Comparison of ENCODE assay signal across 8 cellular contexts in the genomic region with DNA sequence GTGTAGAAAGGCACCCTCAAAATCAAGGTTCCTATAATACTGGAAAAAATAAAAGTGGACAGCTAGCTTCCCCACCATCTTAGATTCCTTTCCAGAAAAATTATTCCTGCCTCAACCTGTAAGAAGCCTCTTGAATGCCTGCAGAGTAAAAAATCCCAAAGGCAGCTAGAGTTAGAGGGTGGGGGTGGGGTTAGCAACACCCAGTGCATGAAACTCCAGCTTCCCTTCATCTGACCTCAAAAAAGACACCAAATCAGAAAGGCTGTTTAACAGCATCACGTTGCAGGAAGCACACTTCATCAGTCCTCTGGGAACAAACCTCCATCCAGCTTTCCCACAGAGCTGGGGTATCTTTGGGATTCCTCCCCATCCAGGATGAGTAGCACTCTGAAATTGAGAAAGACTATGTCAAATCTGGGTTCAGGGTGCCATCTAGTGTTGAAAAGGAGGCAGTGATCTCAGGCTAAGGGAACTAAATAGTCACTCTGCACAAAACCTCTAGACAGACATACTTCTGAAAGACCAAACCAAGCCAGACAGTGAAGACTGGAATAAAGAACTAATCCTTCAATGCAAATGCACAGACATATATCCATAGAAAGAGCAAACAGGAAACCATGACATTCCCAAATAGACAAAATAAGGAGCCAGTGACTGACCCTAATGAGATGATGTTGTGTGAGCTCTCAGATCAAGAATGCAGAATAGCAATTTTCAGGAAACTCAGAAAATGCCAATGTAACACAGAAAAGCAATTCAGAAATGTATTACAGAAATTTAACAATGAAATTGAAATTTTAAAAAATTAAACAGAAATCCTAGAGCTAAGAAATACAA.
A peak's percentile ranks its signal among the peaks of the same experiment; 100 is the strongest.
DNase-seq lines count a peak whose midpoint lies in the region; ATAC-seq, FAIRE-seq and TF ChIP-seq lines count a peak whose summit lies in the region.

No MANE protein-coding gene starts in this region.

- H3K9me3 ChIP-seq in BE2C (no peaks in the 10 kb centered on the region), OCI-LY3 (ENCODE audit: insufficient read depth, low read length) (no peaks in the 10 kb centered on the region), liver (ENCODE audit: control insufficient read depth in 4 of 4, low read length in 3 of 4) (no peaks in the 10 kb centered on the region)

- no peaks in the 10 kb centered on the region for H3K79me2 ChIP-seq in OCI-LY3 (ENCODE audit: low read length)

- TF ChIP-seq POLR2A in GM12892 (IDR thresholded peaks at IDR 0.05; ENCODE audit: low read depth, low read length) = no peak

- FAIRE-seq in GM12892 (lab: Jason Lieb, UNC) = peak; percentile 91

- H3K4me1 ChIP-seq in BE2C (no peaks in the 10 kb centered on the region), OCI-LY3 (ENCODE audit: low read length) (no peaks in the 10 kb centered on the region), liver (ENCODE audit: control insufficient read depth in 4 of 4, insufficient read depth in 4 of 4, low read length in 3 of 4) (no peaks in the 10 kb centered on the region)

- TF ChIP-seq CTCF in BE2C (IDR thresholded peaks at IDR 0.05; ENCODE audit: low read depth, low read length) (peak; percentile 71), OCI-LY3 (IDR thresholded peaks at IDR 0.05; ENCODE audit: low read depth, low read length) (peak; percentile 58), cardiac fibroblast (IDR thresholded peaks at IDR 0.05; ENCODE audit: low read depth, low read length) (peak; percentile 70), liver (IDR thresholded peaks at IDR 0.05; ENCODE audit: low read depth, low read length, missing input control) (peak; percentile 71)

- H3K4me3 ChIP-seq in BE2C (ENCODE audit: low read depth, low read length) = no peak overlapping the region
- no peak overlapping the region for H3K4me3 ChIP-seq in OCI-LY3 (ENCODE audit: low read length)
- no peak overlapping the region for H3K4me3 ChIP-seq in cardiac fibroblast (replicated peaks in 1 of 2; ENCODE audit: low read depth in 2 of 2, low read length in 2 of 2)
- H3K4me3 ChIP-seq in liver (ENCODE audit: low read depth in 1 of 3, low read length in 3 of 3) = no peak overlapping the region

- no peak overlapping the region for H3K9ac ChIP-seq in OCI-LY3 (ENCODE audit: low read length)
- no peak overlapping the region for H3K9ac ChIP-seq in liver (ENCODE audit: low read depth in 1 of 2, low read length in 2 of 2)

- H3K27ac ChIP-seq in OCI-LY3 (ENCODE audit: low read length) = no peak overlapping the region
- no peak overlapping the region for H3K27ac ChIP-seq in liver (ENCODE audit: low read depth in 1 of 2, low read length in 2 of 2)

- 19% methylated on average over 1 of the region's 1 CpG for WGBS in liver

- no peaks in the 10 kb centered on the region for H3K27me3 ChIP-seq in BE2C
- H3K27me3 ChIP-seq in OCI-LY3 (ENCODE audit: low read depth, low read length) = no peaks in the 10 kb centered on the region
- no peaks in the 10 kb centered on the region for H3K27me3 ChIP-seq in liver (ENCODE audit: control insufficient read depth in 4 of 4, insufficient read depth in 4 of 4, low read length in 3 of 4)

- no peaks in the 10 kb centered on the region for H3K36me3 ChIP-seq in BE2C
- H3K36me3 ChIP-seq in OCI-LY3 (replicated peaks; ENCODE audit: low read depth, low read length) = no peaks in the 10 kb centered on the region
- H3K36me3 ChIP-seq in liver (ENCODE audit: control insufficient read depth in 4 of 4, insufficient read depth in 3 of 4, low read depth in 1 of 4, low read length in 3 of 4) = no peaks in the 10 kb centered on the region

- H4K20me1 ChIP-seq in OCI-LY3 (ENCODE audit: insufficient read depth, low read length) = no peaks in the 10 kb centered on the region

- DNase-seq in BE2C (peak; percentile 11), GM12892 (ENCODE audit: insufficient read length) (peak; percentile 1), cardiac fibroblast (ENCODE audit: low read depth in 2 of 2) (peak; percentile 64 to 69), T-helper 9 cell (no peak)

- H3K4me2 ChIP-seq in OCI-LY3 (ENCODE audit: low read length) = no peak overlapping the region

- peak; percentile 76 to 92 for TF ChIP-seq RAD21 in liver (IDR thresholded peaks at IDR 0.05)

- no peak overlapping the region for H2AFZ ChIP-seq in OCI-LY3 (ENCODE audit: low read depth, low read length)

- ATAC-seq in HG03103 (IDR thresholded peaks at IDR 0.05; ENCODE audit: low read depth, unreplicated experiment) = peak; percentile 63
- ATAC-seq in HG03196 (IDR thresholded peaks at IDR 0.05; ENCODE audit: unreplicated experiment) = no peak

TF ChIP-seq in liver, 16 proteins besides CTCF, POLR2A, EP300 and RAD21:
- TF ChIP-seq, protein P1, sequence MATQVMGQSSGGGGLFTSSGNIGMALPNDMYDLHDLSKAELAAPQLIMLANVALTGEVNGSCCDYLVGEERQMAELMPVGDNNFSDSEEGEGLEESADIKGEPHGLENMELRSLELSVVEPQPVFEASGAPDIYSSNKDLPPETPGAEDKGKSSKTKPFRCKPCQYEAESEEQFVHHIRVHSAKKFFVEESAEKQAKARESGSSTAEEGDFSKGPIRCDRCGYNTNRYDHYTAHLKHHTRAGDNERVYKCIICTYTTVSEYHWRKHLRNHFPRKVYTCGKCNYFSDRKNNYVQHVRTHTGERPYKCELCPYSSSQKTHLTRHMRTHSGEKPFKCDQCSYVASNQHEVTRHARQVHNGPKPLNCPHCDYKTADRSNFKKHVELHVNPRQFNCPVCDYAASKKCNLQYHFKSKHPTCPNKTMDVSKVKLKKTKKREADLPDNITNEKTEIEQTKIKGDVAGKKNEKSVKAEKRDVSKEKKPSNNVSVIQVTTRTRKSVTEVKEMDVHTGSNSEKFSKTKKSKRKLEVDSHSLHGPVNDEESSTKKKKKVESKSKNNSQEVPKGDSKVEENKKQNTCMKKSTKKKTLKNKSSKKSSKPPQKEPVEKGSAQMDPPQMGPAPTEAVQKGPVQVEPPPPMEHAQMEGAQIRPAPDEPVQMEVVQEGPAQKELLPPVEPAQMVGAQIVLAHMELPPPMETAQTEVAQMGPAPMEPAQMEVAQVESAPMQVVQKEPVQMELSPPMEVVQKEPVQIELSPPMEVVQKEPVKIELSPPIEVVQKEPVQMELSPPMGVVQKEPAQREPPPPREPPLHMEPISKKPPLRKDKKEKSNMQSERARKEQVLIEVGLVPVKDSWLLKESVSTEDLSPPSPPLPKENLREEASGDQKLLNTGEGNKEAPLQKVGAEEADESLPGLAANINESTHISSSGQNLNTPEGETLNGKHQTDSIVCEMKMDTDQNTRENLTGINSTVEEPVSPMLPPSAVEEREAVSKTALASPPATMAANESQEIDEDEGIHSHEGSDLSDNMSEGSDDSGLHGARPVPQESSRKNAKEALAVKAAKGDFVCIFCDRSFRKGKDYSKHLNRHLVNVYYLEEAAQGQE (IDR thresholded peaks at IDR 0.05) = no peak
- TF ChIP-seq FOXA2 (IDR thresholded peaks at IDR 0.05) (no peak), YY1 (IDR thresholded peaks at IDR 0.05) (no peak), SP1 (IDR thresholded peaks at IDR 0.05) (no peak), TAF1 (conservative IDR thresholded peaks at IDR 0.05) (no peak), FOXA1 (IDR thresholded peaks at IDR 0.05) (no peak), RXRA (IDR thresholded peaks at IDR 0.05) (no peak), HNF4G (IDR thresholded peaks at IDR 0.05) (no peak), NR2F2 (IDR thresholded peaks at IDR 0.05) (no peak), HNF4A (conservative IDR thresholded peaks at IDR 0.05) (no peak), EGR1 (IDR thresholded peaks at IDR 0.05; ENCODE audit: low read depth in 2 of 2) (no peak), GABPA (IDR thresholded peaks at IDR 0.05 in 1 of 2, conservative IDR thresholded peaks at IDR 0.05 in 1 of 2) (no peak)
- TF ChIP-seq, protein P2, sequence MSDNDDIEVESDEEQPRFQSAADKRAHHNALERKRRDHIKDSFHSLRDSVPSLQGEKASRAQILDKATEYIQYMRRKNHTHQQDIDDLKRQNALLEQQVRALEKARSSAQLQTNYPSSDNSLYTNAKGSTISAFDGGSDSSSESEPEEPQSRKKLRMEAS (IDR thresholded peaks at IDR 0.05) = no peak
- TF ChIP-seq, protein P3, sequence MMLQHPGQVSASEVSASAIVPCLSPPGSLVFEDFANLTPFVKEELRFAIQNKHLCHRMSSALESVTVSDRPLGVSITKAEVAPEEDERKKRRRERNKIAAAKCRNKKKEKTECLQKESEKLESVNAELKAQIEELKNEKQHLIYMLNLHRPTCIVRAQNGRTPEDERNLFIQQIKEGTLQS (IDR thresholded peaks at IDR 0.05) = no peak
TF ChIP-seq in liver: peak in this region for 0.
